Comparison of ENCODE assay signal across 7 cellular contexts in genomic region chr14:96653597-96653996, GRCh38.
"Had no signal": no experiment of that assay in that cellular context is flagged by ENCODE, and none has a peak within 500 bp of the region (broad histone marks: within the 10 kb centered on the region; RNA-seq: fewer than 3 reads in every experiment).

No MANE protein-coding gene starts in this region.

- FAIRE-seq: HepG2, HTR-8/SVneo, K562 had no signal

- H3K4me3 ChIP-seq: K562 had no signal

- H3K27ac ChIP-seq: HL-60 had no signal

- DNase-seq: IMR-90, KBM-7, KG1 had no signal

- ATAC-seq: HepG2, K562 had no signal
